ENCODE assay signal across 8 cellular contexts in the genomic region with DNA sequence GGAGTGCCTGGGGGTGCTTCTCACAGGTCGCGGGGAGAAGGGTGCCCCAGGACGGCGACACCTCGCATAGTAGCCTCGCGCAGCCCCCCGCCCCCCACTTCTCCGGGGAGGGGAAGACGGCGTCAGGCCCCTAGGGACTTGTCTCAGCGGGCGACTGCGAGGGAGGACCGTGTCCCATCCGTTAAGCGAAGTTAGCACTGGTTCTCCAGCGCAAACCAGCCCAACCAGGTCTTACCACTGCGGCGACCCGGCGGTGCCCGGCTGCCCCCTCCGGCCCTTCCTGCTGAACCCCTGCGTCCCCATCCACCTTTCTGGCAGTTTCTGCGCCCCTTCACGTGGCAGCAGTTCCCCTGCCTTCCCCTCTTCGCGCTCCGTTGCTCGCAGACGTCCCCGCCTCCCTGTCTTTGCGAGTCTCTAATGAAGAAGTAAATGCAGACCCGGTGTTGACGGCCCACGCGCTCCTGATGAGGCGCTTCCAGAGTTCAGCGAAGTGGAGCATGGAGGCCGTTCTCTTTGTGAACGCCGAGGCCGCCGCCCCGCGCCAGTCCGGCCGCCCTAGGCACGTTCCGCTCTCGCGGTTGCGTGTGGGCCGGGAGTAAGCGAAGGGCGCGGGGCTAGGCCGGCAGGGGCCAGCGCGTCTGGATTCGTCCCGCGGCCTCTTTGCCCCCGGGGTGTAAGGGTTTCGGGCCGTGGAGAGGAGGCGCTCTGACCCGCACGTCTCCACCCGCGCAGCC. TPM values are rescaled to one million over a fixed set of nuclear protein-coding genes. Genes with fewer than 3 reads are reported as not detected.
DNase-seq lines count a peak whose midpoint lies in the region; ATAC-seq and TF ChIP-seq lines count a peak whose summit lies in the region.

No MANE protein-coding gene starts in this region.

- H3K9me3 ChIP-seq in BE2C (no peaks in the 10 kb centered on the region), neuron (ENCODE audit: low read length) (no peaks in the 10 kb centered on the region)

- no peak overlapping the region for H3K4me3 ChIP-seq in BE2C (ENCODE audit: low read depth, low read length)
- peak overlapping the region; percentile 80 for H3K4me3 ChIP-seq in fibroblast of pulmonary artery (replicated peaks; ENCODE audit: low read depth, low read length)
- H3K4me3 ChIP-seq in neuron (ENCODE audit: low read length): peak overlapping the region; percentile 98

- peak; percentile 8 for DNase-seq in BE2C
- DNase-seq in NCI-H510A treated with DMSO at 0.1 percent for 48 hours (lab: John Stamatoyannopoulos, UW): peak; percentile 14
- peak; percentile 61 for DNase-seq in fibroblast of pulmonary artery (ENCODE audit: low read depth)
- DNase-seq in SHP77 treated with DMSO at 0.1 percent for 48 hours (lab: John Stamatoyannopoulos, UW): no peak
- no peak for DNase-seq in DMS114 treated with DMSO at 0.1 percent for 48 hours (lab: John Stamatoyannopoulos, UW; ENCODE audit: unreplicated experiment)

- ATAC-seq in GM21515 (IDR thresholded peaks at IDR 0.05; ENCODE audit: unreplicated experiment): no peak
- no peak for ATAC-seq in HG03571 (IDR thresholded peaks at IDR 0.05; ENCODE audit: unreplicated experiment)

- H3K27me3 ChIP-seq in BE2C (peaks cover 79% of the 10 kb centered on the region), neuron (ENCODE audit: insufficient read depth, low read length) (no peaks in the 10 kb centered on the region)

- no peaks in the 10 kb centered on the region for H3K36me3 ChIP-seq in BE2C
- H3K36me3 ChIP-seq in neuron (ENCODE audit: insufficient read depth, low read length): peaks cover 2% of the 10 kb centered on the region

- TF ChIP-seq CTCF in BE2C (IDR thresholded peaks at IDR 0.05; ENCODE audit: low read depth, low read length): no peak
- TF ChIP-seq CTCF in fibroblast of pulmonary artery (IDR thresholded peaks at IDR 0.05; ENCODE audit: low read length, missing control alignments): no peak

- peak overlapping the region; percentile 64 for H2AFZ ChIP-seq in neuron (ENCODE audit: low read depth, low read length)

- H3K4me1 ChIP-seq in BE2C: no peaks in the 10 kb centered on the region
- H3K4me1 ChIP-seq in neuron (ENCODE audit: insufficient read depth, low read length): peaks cover 34% of the 10 kb centered on the region

RNA-seq across cellular contexts. Expression of gene SLIT2, which starts 3.0 kb away (rescaled TPM):
- 1.2 TPM for polyA plus RNA-seq in BE2C (2012; ENCODE audit: insufficient read depth, insufficient read length, low read depth)

Comparison
In these comparisons a context has a peak if more than half of its experiments do, and no peak if none do; other contexts are left out.
1. DNase-seq: peak in BE2C (single experiment), NCI-H510A treated with DMSO at 0.1 percent for 48 hours (single experiment) and fibroblast of pulmonary artery (single experiment); none in SHP77 treated with DMSO at 0.1 percent for 48 hours (single experiment) and DMS114 treated with DMSO at 0.1 percent for 48 hours (single experiment).